ENCODE assay signal across 1 cellular context in the genomic region with DNA sequence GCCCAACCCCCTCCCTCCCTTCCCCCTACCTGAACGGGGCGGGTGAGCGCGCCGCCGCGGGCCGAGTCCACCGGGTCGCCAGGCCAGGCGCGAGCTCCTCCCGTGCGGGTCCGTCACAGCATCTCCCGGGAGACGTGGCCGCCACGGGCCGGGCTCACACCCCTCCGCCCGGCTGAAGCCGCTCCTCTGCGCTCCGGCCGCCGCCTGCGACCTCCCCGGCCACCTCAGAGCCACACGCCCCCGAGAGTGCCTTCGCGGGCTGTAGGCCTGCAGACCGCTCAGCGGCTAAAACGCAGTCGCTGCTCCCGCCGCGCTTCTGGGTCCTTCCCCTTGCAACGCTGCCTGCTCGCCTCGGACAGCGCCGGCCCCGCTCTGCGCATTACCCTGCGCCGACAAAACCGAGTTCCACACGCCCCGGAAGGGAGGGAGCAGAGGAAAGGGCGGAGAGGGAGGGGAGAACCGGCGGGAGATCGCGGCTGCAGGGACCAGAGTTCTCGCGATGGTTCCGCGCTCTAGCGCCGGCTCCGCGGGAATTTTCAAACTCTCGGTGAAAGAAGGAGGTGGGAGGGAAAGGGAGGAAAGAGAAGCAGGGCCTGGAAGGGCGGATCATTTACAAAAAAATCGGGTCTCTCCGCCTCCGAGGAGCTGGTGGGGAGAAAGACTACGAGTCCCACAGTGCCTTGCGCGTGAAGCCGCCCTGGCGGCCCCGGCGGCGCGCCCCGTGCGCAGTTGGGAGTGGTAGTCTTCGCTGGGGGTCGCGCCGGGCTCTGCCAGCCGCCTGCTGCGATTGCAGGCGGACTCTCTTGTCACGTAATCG.
A peak's percentile ranks its signal among the peaks of the same experiment; 100 is the strongest.
TF ChIP-seq lines count a peak whose summit lies in the region.

A gene with protein sequence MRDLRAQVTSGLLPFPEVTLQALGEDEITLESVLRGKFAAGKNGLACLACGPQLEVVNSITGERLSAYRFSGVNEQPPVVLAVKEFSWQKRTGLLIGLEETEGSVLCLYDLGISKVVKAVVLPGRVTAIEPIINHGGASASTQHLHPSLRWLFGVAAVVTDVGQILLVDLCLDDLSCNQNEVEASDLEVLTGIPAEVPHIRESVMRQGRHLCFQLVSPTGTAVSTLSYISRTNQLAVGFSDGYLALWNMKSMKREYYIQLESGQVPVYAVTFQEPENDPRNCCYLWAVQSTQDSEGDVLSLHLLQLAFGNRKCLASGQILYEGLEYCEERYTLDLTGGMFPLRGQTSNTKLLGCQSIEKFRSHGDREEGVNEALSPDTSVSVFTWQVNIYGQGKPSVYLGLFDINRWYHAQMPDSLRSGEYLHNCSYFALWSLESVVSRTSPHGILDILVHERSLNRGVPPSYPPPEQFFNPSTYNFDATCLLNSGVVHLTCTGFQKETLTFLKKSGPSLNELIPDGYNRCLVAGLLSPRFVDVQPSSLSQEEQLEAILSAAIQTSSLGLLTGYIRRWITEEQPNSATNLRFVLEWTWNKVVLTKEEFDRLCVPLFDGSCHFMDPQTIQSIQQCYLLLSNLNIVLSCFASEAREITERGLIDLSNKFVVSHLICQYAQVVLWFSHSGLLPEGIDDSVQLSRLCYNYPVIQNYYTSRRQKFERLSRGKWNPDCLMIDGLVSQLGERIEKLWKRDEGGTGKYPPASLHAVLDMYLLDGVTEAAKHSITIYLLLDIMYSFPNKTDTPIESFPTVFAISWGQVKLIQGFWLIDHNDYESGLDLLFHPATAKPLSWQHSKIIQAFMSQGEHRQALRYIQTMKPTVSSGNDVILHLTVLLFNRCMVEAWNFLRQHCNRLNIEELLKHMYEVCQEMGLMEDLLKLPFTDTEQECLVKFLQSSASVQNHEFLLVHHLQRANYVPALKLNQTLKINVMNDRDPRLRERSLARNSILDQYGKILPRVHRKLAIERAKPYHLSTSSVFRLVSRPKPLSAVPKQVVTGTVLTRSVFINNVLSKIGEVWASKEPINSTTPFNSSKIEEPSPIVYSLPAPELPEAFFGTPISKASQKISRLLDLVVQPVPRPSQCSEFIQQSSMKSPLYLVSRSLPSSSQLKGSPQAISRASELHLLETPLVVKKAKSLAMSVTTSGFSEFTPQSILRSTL (N-terminal part only) (minus strand): TSS at position 400 of the 817 bp plus-strand sequence. CDS start 13,578 bp downstream, outside the sequence.

TF ChIP-seq in HepG2, 621 proteins besides CTCF, POLR2A, EP300 and RAD21 (continued from another document and continues in another):
- TF ChIP-seq ZNF556 (CRISPR knock-in tag; IDR thresholded peaks at IDR 0.05; ENCODE audit: borderline replicate concordance) (peak; percentile 94; the same call in 1 of the 2 replicates), ATF1 (CRISPR knock-in tag; IDR thresholded peaks at IDR 0.05) (0 out of 2 replicates have a peak, but pooled peaks have one; percentile 44), E2F2 (CRISPR knock-in tag; IDR thresholded peaks at IDR 0.05; ENCODE audit: borderline replicate concordance) (no peak; the same call in none of the 2 replicates), ZNF275 (CRISPR knock-in tag; IDR thresholded peaks at IDR 0.05; ENCODE audit: borderline replicate concordance) (no peak), MTF2 (CRISPR knock-in tag; IDR thresholded peaks at IDR 0.05; ENCODE audit: borderline replicate concordance) (0 out of 2 replicates have a peak, but pooled peaks have one; percentile 48), XBP1 (CRISPR knock-in tag; IDR thresholded peaks at IDR 0.05) (no peak), PHB2 (IDR thresholded peaks at IDR 0.05; ENCODE audit: partially characterized antibody) (no peak), IRF2 (CRISPR knock-in tag; IDR thresholded peaks at IDR 0.05) (peak; percentile 88), ZNF672 (CRISPR knock-in tag; IDR thresholded peaks at IDR 0.05) (no peak), ZNF143 (CRISPR knock-in tag; IDR thresholded peaks at IDR 0.05) (peak; percentile 99), ZBTB20 (CRISPR knock-in tag; IDR thresholded peaks at IDR 0.05; ENCODE audit: borderline replicate concordance, low read depth) (peak; percentile 37; the same call in 1 of the 2 replicates), IKZF4 (CRISPR knock-in tag; IDR thresholded peaks at IDR 0.05; ENCODE audit: borderline replicate concordance, low read depth, not compliant biosample characterization) (peak; percentile 62), ZSCAN12 (CRISPR knock-in tag; IDR thresholded peaks at IDR 0.05) (no peak), MBD4 (IDR thresholded peaks at IDR 0.05; ENCODE audit: borderline replicate concordance, low read length) (no peak), TBX2 (CRISPR knock-in tag; IDR thresholded peaks at IDR 0.05; ENCODE audit: borderline replicate concordance) (peak; percentile 70; the same call in 1 of the 2 replicates), REST (IDR thresholded peaks at IDR 0.05; ENCODE audit: borderline replicate concordance in 1 of 2, low read depth in 1 of 2, low read length in 2 of 2) (peak in 1 of 2 experiments; percentile 59; a peak in 1 of 4 replicates), CBX1 (IDR thresholded peaks at IDR 0.05; ENCODE audit: low read depth) (no peak), TGIF2 (CRISPR knock-in tag; IDR thresholded peaks at IDR 0.05) (peak; percentile 15; the same call in 1 of the 2 replicates), FLYWCH1 (CRISPR knock-in tag; IDR thresholded peaks at IDR 0.05) (no peak), BRCA1 (CRISPR knock-in tag; IDR thresholded peaks at IDR 0.05) (no peak; the same call in 1 of the 2 replicates)
- TF ChIP-seq, protein P1, sequence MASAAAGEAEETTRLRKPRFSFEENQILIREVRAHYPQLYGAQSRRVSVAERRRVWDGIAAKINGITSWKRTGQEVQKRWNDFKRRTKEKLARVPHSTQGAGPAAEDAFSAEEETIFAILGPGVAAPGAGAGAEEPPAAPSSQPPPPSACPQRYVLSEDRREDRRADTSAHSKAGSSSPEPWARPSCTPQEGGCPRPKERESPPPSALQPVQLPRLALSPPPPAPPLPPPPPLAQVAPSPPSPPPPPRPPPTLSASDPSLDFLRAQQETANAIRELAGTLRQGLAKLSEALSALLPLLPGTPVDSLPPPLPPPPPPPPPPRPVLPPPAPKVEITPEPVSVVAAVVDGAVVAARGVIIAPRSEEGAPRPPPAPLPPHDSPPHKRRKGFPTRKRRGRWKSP (CRISPR knock-in tag; IDR thresholded peaks at IDR 0.05), result peak; percentile 86
- TF ChIP-seq, protein P2, sequence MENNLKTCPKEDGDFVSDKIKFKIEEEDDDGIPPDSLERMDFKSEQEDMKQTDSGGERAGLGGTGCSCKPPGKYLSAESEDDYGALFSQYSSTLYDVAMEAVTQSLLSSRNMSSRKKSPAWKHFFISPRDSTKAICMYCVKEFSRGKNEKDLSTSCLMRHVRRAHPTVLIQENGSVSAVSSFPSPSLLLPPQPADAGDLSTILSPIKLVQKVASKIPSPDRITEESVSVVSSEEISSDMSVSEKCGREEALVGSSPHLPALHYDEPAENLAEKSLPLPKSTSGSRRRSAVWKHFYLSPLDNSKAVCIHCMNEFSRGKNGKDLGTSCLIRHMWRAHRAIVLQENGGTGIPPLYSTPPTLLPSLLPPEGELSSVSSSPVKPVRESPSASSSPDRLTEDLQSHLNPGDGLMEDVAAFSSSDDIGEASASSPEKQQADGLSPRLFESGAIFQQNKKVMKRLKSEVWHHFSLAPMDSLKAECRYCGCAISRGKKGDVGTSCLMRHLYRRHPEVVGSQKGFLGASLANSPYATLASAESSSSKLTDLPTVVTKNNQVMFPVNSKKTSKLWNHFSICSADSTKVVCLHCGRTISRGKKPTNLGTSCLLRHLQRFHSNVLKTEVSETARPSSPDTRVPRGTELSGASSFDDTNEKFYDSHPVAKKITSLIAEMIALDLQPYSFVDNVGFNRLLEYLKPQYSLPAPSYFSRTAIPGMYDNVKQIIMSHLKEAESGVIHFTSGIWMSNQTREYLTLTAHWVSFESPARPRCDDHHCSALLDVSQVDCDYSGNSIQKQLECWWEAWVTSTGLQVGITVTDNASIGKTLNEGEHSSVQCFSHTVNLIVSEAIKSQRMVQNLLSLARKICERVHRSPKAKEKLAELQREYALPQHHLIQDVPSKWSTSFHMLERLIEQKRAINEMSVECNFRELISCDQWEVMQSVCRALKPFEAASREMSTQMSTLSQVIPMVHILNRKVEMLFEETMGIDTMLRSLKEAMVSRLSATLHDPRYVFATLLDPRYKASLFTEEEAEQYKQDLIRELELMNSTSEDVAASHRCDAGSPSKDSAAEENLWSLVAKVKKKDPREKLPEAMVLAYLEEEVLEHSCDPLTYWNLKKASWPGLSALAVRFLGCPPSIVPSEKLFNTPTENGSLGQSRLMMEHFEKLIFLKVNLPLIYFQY (CRISPR knock-in tag; IDR thresholded peaks at IDR 0.05; ENCODE audit: borderline replicate concordance), result peak; percentile 77
- TF ChIP-seq, protein P3, sequence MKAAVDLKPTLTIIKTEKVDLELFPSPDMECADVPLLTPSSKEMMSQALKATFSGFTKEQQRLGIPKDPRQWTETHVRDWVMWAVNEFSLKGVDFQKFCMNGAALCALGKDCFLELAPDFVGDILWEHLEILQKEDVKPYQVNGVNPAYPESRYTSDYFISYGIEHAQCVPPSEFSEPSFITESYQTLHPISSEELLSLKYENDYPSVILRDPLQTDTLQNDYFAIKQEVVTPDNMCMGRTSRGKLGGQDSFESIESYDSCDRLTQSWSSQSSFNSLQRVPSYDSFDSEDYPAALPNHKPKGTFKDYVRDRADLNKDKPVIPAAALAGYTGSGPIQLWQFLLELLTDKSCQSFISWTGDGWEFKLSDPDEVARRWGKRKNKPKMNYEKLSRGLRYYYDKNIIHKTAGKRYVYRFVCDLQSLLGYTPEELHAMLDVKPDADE (CRISPR knock-in tag; IDR thresholded peaks at IDR 0.05), result no peak
- TF ChIP-seq, protein P4, sequence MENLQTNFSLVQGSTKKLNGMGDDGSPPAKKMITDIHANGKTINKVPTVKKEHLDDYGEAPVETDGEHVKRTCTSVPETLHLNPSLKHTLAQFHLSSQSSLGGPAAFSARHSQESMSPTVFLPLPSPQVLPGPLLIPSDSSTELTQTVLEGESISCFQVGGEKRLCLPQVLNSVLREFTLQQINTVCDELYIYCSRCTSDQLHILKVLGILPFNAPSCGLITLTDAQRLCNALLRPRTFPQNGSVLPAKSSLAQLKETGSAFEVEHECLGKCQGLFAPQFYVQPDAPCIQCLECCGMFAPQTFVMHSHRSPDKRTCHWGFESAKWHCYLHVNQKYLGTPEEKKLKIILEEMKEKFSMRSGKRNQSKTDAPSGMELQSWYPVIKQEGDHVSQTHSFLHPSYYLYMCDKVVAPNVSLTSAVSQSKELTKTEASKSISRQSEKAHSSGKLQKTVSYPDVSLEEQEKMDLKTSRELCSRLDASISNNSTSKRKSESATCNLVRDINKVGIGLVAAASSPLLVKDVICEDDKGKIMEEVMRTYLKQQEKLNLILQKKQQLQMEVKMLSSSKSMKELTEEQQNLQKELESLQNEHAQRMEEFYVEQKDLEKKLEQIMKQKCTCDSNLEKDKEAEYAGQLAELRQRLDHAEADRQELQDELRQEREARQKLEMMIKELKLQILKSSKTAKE (CRISPR knock-in tag; IDR thresholded peaks at IDR 0.05; ENCODE audit: borderline replicate concordance), result no peak; the same call in 1 of the 2 replicates
